Comparison of ENCODE assay signal across 15 cellular contexts in the genomic region with DNA sequence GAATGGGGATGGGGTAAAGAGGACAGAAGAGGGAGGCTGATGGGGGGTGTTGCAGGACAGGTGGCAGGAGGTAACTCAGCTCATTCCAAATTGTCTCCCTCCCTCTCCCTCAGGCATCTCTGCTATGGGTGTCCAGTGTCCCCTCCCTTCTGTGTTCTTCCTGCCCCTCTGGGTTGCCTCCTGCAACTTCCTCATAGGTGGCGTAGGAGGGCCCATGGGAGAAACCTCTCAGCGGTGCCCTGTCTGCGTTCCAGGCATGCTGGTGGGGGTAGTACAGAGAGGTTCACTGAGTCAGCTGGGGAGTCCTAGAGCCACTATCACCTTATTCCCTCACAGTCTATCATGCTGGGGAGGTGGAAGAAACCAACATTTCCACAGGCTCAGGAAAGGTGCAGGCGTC. TPM values are rescaled to one million over a fixed set of nuclear protein-coding genes. Genes with fewer than 3 reads are reported as not detected.
"Had no signal": no experiment of that assay in that cellular context is flagged by ENCODE, and none has a peak within 500 bp of the region (broad histone marks: within the 10 kb centered on the region; RNA-seq: fewer than 3 reads in every experiment).

No MANE protein-coding gene starts in this region.

- H3K36me3 ChIP-seq: neutrophil had no signal

- H3K27ac ChIP-seq: neutrophil had no signal

- ATAC-seq: activated CD4-positive, CD25-positive, alpha-beta regulatory T cell treated with anti-CD3 and anti-CD28 coated beads, Interleukin-2, amount 50 U/mL, for 24 hours; effector memory CD8-positive, alpha-beta T cell; naive thymus-derived CD4-positive, alpha-beta T cell had no signal

- DNase-seq: activated CD4-positive, alpha-beta T cell treated with anti-CD3 and anti-CD28 coated beads, Interleukin-2, amount 50 U/mL, for 1 hour; activated CD8-positive, alpha-beta memory T cell treated with anti-CD3 and anti-CD28 coated beads for 24 hours; activated gamma-delta T cell treated with Interleukin-2 at 50 U/mL for 16 hours; activated naive CD8-positive, alpha-beta T cell treated with anti-CD3 and anti-CD28 coated beads, Interleukin-2, amount 10 ng/mL, durations not matched to agents 7 days and 5 days; aorta; cerebellar nuclear complex; effector memory CD8-positive, alpha-beta T cell; naive thymus-derived CD4-positive, alpha-beta T cell; stimulated activated CD4-positive, alpha-beta T cell treated with anti-CD3 and anti-CD28 coated beads, Interleukin-1b, Interleukin-23, amount 100 ng/mL, for 48 hours had no signal

- H3K9me3 ChIP-seq: neutrophil had no signal

RNA-seq across cellular contexts. Expression of a gene that starts 14.7 kb away (rescaled TPM):
- total RNA-seq: activated naive CD8-positive, alpha-beta T cell treated with anti-CD3 and anti-CD28 coated beads, Interleukin-2, amount 10 ng/mL, durations not matched to agents 7 days and 5 days; aorta; epithelial cell of proximal tubule; frontal cortex; mononuclear cell; naive thymus-derived CD4-positive, alpha-beta T cell; renal cortical epithelial cell had no signal
- polyA plus RNA-seq: aorta; naive thymus-derived CD4-positive, alpha-beta T cell had no signal

RNA-seq across cellular contexts. Expression of a gene that starts 14.9 kb away (rescaled TPM):
- total RNA-seq: activated naive CD8-positive, alpha-beta T cell treated with anti-CD3 and anti-CD28 coated beads, Interleukin-2, amount 10 ng/mL, durations not matched to agents 7 days and 5 days; mononuclear cell; naive thymus-derived CD4-positive, alpha-beta T cell had no signal
- polyA plus RNA-seq: naive thymus-derived CD4-positive, alpha-beta T cell had no signal
